In genomic region chr10:109894516-109894915, GRCh38 we compare ENCODE assay signal across 9 cellular contexts. TPM values are rescaled to one million over a fixed set of nuclear protein-coding genes. Genes with fewer than 3 reads are reported as not detected.
DNase-seq lines count a peak whose midpoint lies in the region; ATAC-seq and TF ChIP-seq lines count a peak whose summit lies in the region.
"Had no signal": no experiment of that assay in that cellular context is flagged by ENCODE, and none has a peak within 500 bp of the region (broad histone marks: within the 10 kb centered on the region; RNA-seq: fewer than 3 reads in every experiment).

No MANE protein-coding gene starts in this region.

- ATAC-seq in right cardiac atrium, result peak; percentile 75 to 86

- H3K27me3 ChIP-seq in HL-60 (ENCODE audit: insufficient read depth, poor library complexity, severe bottlenecking), result no peaks in the 10 kb centered on the region
- H3K27me3 ChIP-seq in ascending aorta, result no peaks in the 10 kb centered on the region
- no peaks in the 10 kb centered on the region for H3K27me3 ChIP-seq in right cardiac atrium (ENCODE audit: control insufficient read depth, insufficient read depth)

- H3K27ac ChIP-seq in HL-60 (replicated peaks) (peak overlapping the region; percentile 52), ascending aorta (peak overlapping the region; percentile 82 to 94), right cardiac atrium (ENCODE audit: low read length) (peak overlapping the region; percentile 95), temporal lobe (ENCODE audit: low read depth, low read length) (peak overlapping the region; percentile 53)

- 23% methylated on average over 5 of the region's 5 CpGs for WGBS in right cardiac atrium

- H3K4me3 ChIP-seq in HL-60 (replicated peaks; ENCODE audit: insufficient read depth, low read length), result no peak overlapping the region
- peak overlapping the region; percentile 6 to 18 for H3K4me3 ChIP-seq in ascending aorta
- H3K4me3 ChIP-seq in right cardiac atrium (ENCODE audit: low read length), result no peak overlapping the region

- intact Hi-C loops in ascending aorta (cut with DNase I) (loop anchor here (2.0 to 5.0 kb wide), 4 partner anchors 70 to 603 kb away; partner anchors contain the start of genes ADD3 and DUSP5), right cardiac atrium (cut with DNase I) (loop anchor here (10.0 kb wide), 3 partner anchors 110 to 230 kb away; partner anchors contain the start of gene ADD3 (in 4 of the 4))

- peaks cover 19 to 94% of the 10 kb centered on the region in 2 donors for H3K4me1 ChIP-seq in ascending aorta
- H3K4me1 ChIP-seq in right cardiac atrium (ENCODE audit: control insufficient read depth, insufficient read depth, low read length), result peaks cover 49% of the 10 kb centered on the region

- TF ChIP-seq CTCF in HL-60 (IDR thresholded peaks at IDR 0.05; ENCODE audit: insufficient read depth, low read length), result no peak
- no peak for TF ChIP-seq CTCF in ascending aorta (IDR thresholded peaks at IDR 0.05)

- H3K9me3 ChIP-seq in ascending aorta (no peaks in the 10 kb centered on the region), right cardiac atrium (ENCODE audit: control insufficient read depth, low read length) (no peaks in the 10 kb centered on the region)

- DNase-seq in HL-60 (ENCODE audit: low read depth in 1 of 2, low spot score in 1 of 2), result peak in 1 of 2 experiments; percentile 67
- DNase-seq in ascending aorta (ENCODE audit: low spot score in 2 of 2), result peak; percentile 46 to 91
- peak; percentile 85 to 92 (median 89) for DNase-seq in right cardiac atrium
- DNase-seq in central memory CD4-positive, alpha-beta T cell, result no peak
- DNase-seq in cortex of kidney (lab: John Stamatoyannopoulos, UW), result no peak
- DNase-seq in COR-L47 (lab: John Stamatoyannopoulos, UW), result no peak
- DNase-seq: activated naive CD8-positive, alpha-beta T cell treated with anti-CD3 and anti-CD28 coated beads, Interleukin-2, amount 10 ng/mL, durations not matched to agents 7 days and 5 days; NCI-H69 had no signal

- H3K36me3 ChIP-seq in ascending aorta, result no peaks in the 10 kb centered on the region

RNA-seq across cellular contexts. Expression of gene XPNPEP1, which starts 28.8 kb away (rescaled TPM):
- total RNA-seq in ascending aorta, result 212 TPM
- total RNA-seq in right cardiac atrium, result 10 to 100 TPM; 36.9 to 47.4 (median 39.1) TPM
- polyA plus RNA-seq in right cardiac atrium, result 20.7 TPM
- 55.3 TPM for total RNA-seq in temporal lobe

Comparison
In these comparisons a context has a peak if more than half of its experiments do, and no peak if none do; other contexts are left out.
1. DNase-seq: peak in ascending aorta (2 of 2) and right cardiac atrium (3 of 3); none in central memory CD4-positive, alpha-beta T cell (single experiment), cortex of kidney (single experiment) and COR-L47 (single experiment).
2. H3K4me3 ChIP-seq: peak in ascending aorta (2 of 2); none in HL-60 (single experiment) and right cardiac atrium (single experiment).
3. Peak in every context shown above with its lines, with median percentiles within 50 percentile points of each other: H3K27ac ChIP-seq.